Comparison of ENCODE assay signal across 1 cellular context in genomic region chr6:53811082-53811481, GRCh38.
TF ChIP-seq lines count a peak whose summit lies in the region.

No MANE protein-coding gene starts in this region.

TF ChIP-seq in HepG2, 621 proteins besides CTCF, POLR2A, EP300 and RAD21 (continued from another document and continues in another):
- TF ChIP-seq AFF4 (CRISPR knock-in tag; IDR thresholded peaks at IDR 0.05) (no peak), CCAR2 (optimal IDR thresholded peaks at IDR 0.05; ENCODE audit: low read depth, low read length) (no peak), HMGXB3 (CRISPR knock-in tag; IDR thresholded peaks at IDR 0.05; ENCODE audit: borderline replicate concordance) (no peak), HNF1B (CRISPR knock-in tag; IDR thresholded peaks at IDR 0.05) (no peak), MAFF (IDR thresholded peaks at IDR 0.05; ENCODE audit: low read depth, low read length) (peak; percentile 80), ZNF709 (CRISPR knock-in tag; IDR thresholded peaks at IDR 0.05) (no peak), ZNF253 (CRISPR knock-in tag; IDR thresholded peaks at IDR 0.05; ENCODE audit: borderline replicate concordance) (no peak), ZNF512 (CRISPR knock-in tag; IDR thresholded peaks at IDR 0.05) (no peak), ZNF260 (CRISPR knock-in tag; IDR thresholded peaks at IDR 0.05; ENCODE audit: borderline replicate concordance, low read depth) (no peak), SALL1 (CRISPR knock-in tag; IDR thresholded peaks at IDR 0.05) (peak; percentile 37; the same call in 1 of the 2 replicates), FOXP4 (CRISPR knock-in tag; IDR thresholded peaks at IDR 0.05) (no peak), ZNF629 (CRISPR knock-in tag; conservative IDR thresholded peaks at IDR 0.05) (no peak), RBFOX2 (IDR thresholded peaks at IDR 0.05; ENCODE audit: low read depth, low read length) (no peak), NR2C2 (CRISPR knock-in tag; IDR thresholded peaks at IDR 0.05; ENCODE audit: borderline replicate concordance) (no peak), NONO (IDR thresholded peaks at IDR 0.05) (no peak), NONO (CRISPR knock-in tag; conservative IDR thresholded peaks at IDR 0.05) (no peak), REPIN1 (CRISPR knock-in tag; IDR thresholded peaks at IDR 0.05; ENCODE audit: borderline replicate concordance, low read depth) (no peak), IRF9 (CRISPR knock-in tag; IDR thresholded peaks at IDR 0.05; ENCODE audit: borderline replicate concordance) (no peak), ZFP62 (CRISPR knock-in tag; IDR thresholded peaks at IDR 0.05) (no peak), REL (CRISPR knock-in tag; conservative IDR thresholded peaks at IDR 0.05) (no peak), TBL1XR1 (IDR thresholded peaks at IDR 0.05; ENCODE audit: borderline replicate concordance, low read length, partially characterized antibody) (no peak), PBX2 (CRISPR knock-in tag; IDR thresholded peaks at IDR 0.05) (no peak), NR1H2 (CRISPR knock-in tag; IDR thresholded peaks at IDR 0.05; ENCODE audit: borderline replicate concordance, low read depth) (no peak), SKI (IDR thresholded peaks at IDR 0.05; ENCODE audit: partially characterized antibody) (no peak), HDAC1 (CRISPR knock-in tag; IDR thresholded peaks at IDR 0.05) (no peak), ZNF784 (CRISPR knock-in tag; IDR thresholded peaks at IDR 0.05; ENCODE audit: borderline replicate concordance) (no peak), TBX2 (CRISPR knock-in tag; IDR thresholded peaks at IDR 0.05; ENCODE audit: borderline replicate concordance) (peak; percentile 53; the same call in 1 of the 2 replicates), ZNF75D (CRISPR knock-in tag; IDR thresholded peaks at IDR 0.05; ENCODE audit: borderline replicate concordance) (no peak), ZNF704 (CRISPR knock-in tag; IDR thresholded peaks at IDR 0.05; ENCODE audit: borderline replicate concordance) (no peak), FOSL2 (CRISPR knock-in tag; IDR thresholded peaks at IDR 0.05) (peak; percentile 85), FOXP1 (IDR thresholded peaks at IDR 0.05) (no peak), FOXP1 (CRISPR knock-in tag; IDR thresholded peaks at IDR 0.05) (no peak), RELA (CRISPR knock-in tag; IDR thresholded peaks at IDR 0.05) (no peak), JUND (CRISPR knock-in tag; IDR thresholded peaks at IDR 0.05) (no peak), GRHL1 (CRISPR knock-in tag; conservative IDR thresholded peaks at IDR 0.05) (no peak), KLF6 (CRISPR knock-in tag; IDR thresholded peaks at IDR 0.05) (no peak), NCOR1 (IDR thresholded peaks at IDR 0.05; ENCODE audit: borderline replicate concordance, low read length) (no peak), ZNF652 (CRISPR knock-in tag; IDR thresholded peaks at IDR 0.05; ENCODE audit: borderline replicate concordance, low read depth) (no peak), MAFG (CRISPR knock-in tag; IDR thresholded peaks at IDR 0.05) (peak; percentile 56; the same call in 1 of the 2 replicates), KLF13 (CRISPR knock-in tag; IDR thresholded peaks at IDR 0.05) (no peak), FOXA1 (IDR thresholded peaks at IDR 0.05) (no peak), FOXA1 (CRISPR knock-in tag; IDR thresholded peaks at IDR 0.05) (no peak), NFIC (IDR thresholded peaks at IDR 0.05; ENCODE audit: low read length) (no peak), FOXC1 (CRISPR knock-in tag; IDR thresholded peaks at IDR 0.05; ENCODE audit: borderline replicate concordance) (no peak), SAP130 (CRISPR knock-in tag; IDR thresholded peaks at IDR 0.05; ENCODE audit: low read depth) (peak; percentile 63), MIER2 (CRISPR knock-in tag; IDR thresholded peaks at IDR 0.05) (no peak)
